8 cellular contexts compared by ENCODE assay signal in the genomic region with DNA sequence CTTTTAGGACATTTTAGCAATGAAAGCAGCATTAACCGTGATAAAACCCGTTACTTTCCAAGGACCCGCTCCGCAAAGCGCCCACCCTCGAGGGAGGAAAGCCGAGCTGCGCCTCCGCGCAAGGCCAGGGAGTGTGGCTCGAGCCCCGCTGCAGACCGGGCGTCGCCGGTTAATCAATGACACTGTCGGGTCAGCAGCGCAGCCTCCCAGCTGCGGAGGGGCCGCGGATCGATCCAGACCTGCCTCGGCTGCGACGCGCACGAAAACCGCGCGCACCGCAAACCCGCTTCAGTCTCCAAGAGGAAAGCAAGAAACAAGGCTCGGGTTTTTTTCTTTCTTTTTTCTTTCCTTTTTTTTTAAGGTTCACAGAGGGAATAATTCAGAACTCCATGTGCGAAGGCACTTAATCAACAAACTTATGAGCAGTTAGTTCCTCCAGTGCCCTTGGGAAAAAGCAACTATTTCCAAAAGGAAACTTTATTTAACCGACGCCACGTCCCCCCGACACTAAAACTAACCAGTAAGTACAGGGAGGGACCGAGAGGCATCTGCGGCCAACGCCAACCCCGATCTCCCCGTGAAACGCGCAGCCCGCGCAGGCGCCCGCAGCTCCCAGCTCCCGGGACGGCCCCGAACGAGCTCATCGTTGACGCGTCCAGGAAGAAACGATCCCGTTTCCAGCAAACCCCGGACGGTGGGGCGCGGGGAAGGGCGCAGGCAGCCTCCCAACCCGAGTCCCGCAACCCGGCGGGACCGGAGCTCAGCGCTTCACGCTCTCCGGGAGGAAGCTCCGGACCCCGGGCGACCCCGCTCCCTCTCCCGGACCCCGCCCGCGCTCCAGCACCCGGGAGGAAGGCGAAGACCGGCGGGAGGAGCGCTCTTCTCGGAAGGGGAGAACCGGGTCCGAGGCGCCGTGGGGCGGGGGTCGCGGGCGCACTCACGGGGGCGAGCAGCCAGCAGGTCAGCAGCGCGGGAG. TPM values are rescaled to one million over a fixed set of nuclear protein-coding genes. Genes with fewer than 3 reads are reported as not detected.
DNase-seq lines count a peak whose midpoint lies in the region; ATAC-seq and TF ChIP-seq lines count a peak whose summit lies in the region.

No MANE protein-coding gene starts in this region.

- CTCF ChIA-PET in A673 (lab: Charles Lee) = no interaction called here
- CTCF ChIA-PET in Panc1 (lab: Charles Lee) = no interaction called here

- no peaks in the 10 kb centered on the region for H3K36me3 Mint-ChIP-seq in HFFc6 (ENCODE audit: low read depth)

- intact Hi-C loops in A673 (cut with micrococcal nuclease; ENCODE audit: unreplicated experiment) = no loop called here
- intact Hi-C loops in Panc1 (cut with micrococcal nuclease; ENCODE audit: unreplicated experiment) = no loop called here

- no peaks in the 10 kb centered on the region for H3K9me2 ChIP-seq in neural cell (ENCODE audit: insufficient read depth, low read length)

- H4K20me1 ChIP-seq in neural cell (ENCODE audit: insufficient read depth) = no peaks in the 10 kb centered on the region

- H3K4me1 ChIP-seq in A673 (ENCODE audit: insufficient read depth, low read length, poor library complexity, severe bottlenecking) = no peaks in the 10 kb centered on the region
- no peaks in the 10 kb centered on the region; the same call in 1 of the 2 replicates for H3K4me1 ChIP-seq in Panc1 (ENCODE audit: control insufficient read depth, insufficient read depth, low read length)
- peaks cover 2 to 7% of the 10 kb centered on the region in 2 donors for H3K4me1 ChIP-seq in esophagus (ENCODE audit: control insufficient read depth in 2 of 2, insufficient read depth in 2 of 2, low read length in 1 of 2)

- H3F3A ChIP-seq in neural cell (ENCODE audit: insufficient read depth, low read length, poor library complexity, severe bottlenecking) = peaks cover 3% of the 10 kb centered on the region

- TF ChIP-seq CTCF in A673 (conservative IDR thresholded peaks at IDR 0.05; ENCODE audit: low read depth, low read length) (no peak), Panc1 (IDR thresholded peaks at IDR 0.05) (no peak), neural cell (IDR thresholded peaks at IDR 0.05; ENCODE audit: poor library complexity, severe bottlenecking) (no peak), HFFc6 (IDR thresholded peaks at IDR 0.05) (no peak)

- H3K4me3 Mint-ChIP-seq in HFFc6 = no peak overlapping the region

- H3K27ac ChIP-seq in A673 (ENCODE audit: low read depth, low read length, poor library complexity, severe bottlenecking) = no peak overlapping the region
- H3K27ac ChIP-seq in Panc1 (ENCODE audit: low read length) = no peak overlapping the region
- peak overlapping the region in 1 of 2 donors; percentile 1 for H3K27ac ChIP-seq in esophagus (ENCODE audit: low read depth in 2 of 2, low read length in 1 of 2)
- H3K27ac ChIP-seq in neural cell (ENCODE audit: low read length) = no peak overlapping the region

- no peaks in the 10 kb centered on the region for H3K79me2 ChIP-seq in neural cell (replicated peaks; ENCODE audit: insufficient read depth, low read length)

- H2AFZ ChIP-seq in neural cell (ENCODE audit: low read depth, low read length) = no peak overlapping the region

- H3K27me3 Mint-ChIP-seq in HFFc6 (ENCODE audit: insufficient read depth) = peaks cover 2% of the 10 kb centered on the region; the same call in 1 of the 2 replicates

- H3K27ac Mint-ChIP-seq in HFFc6 = no peak overlapping the region

- TF ChIP-seq EP300 in neural cell (conservative IDR thresholded peaks at IDR 0.05; ENCODE audit: poor library complexity, severe bottlenecking) = no peak

- in situ Hi-C loops in Panc1 (cut with HindIII; ENCODE audit: low pct_unique_long_range_greater_than_20kb, low sequenced_read_pairs) = no loop called here

- 4 to 5% methylated on average over 82 to 97 of the region's 97 CpGs for WGBS in esophagus, 2 donors

- H3K9me3 Mint-ChIP-seq in HFFc6 = peaks cover 15% of the 10 kb centered on the region

- TF ChIP-seq RAD21 in neural cell (conservative IDR thresholded peaks at IDR 0.05) = peak; percentile 9

- H3K4me3 ChIP-seq in A673 (ENCODE audit: low read depth, low read length, poor library complexity, severe bottlenecking) (peak overlapping the region; percentile 37), Panc1 (ENCODE audit: low read depth in 2 of 2, low read length in 2 of 2) (peak overlapping the region; percentile 18 to 40), esophagus (ENCODE audit: low read depth in 1 of 2, low read length in 2 of 2) (peak overlapping the region; percentile 33 to 41), neural cell (ENCODE audit: low read length) (peak overlapping the region; percentile 79)

- H3K9me3 ChIP-seq in A673 (ENCODE audit: low read depth, low read length, poor library complexity, severe bottlenecking) (no peaks in the 10 kb centered on the region), Panc1 (ENCODE audit: control insufficient read depth, insufficient read depth, low read depth, low read length) (no peaks in the 10 kb centered on the region), esophagus (ENCODE audit: control insufficient read depth in 2 of 2, insufficient read depth in 1 of 2, low read depth in 1 of 2, low read length in 1 of 2) (no peaks in the 10 kb centered on the region), neural cell (ENCODE audit: low read length) (peaks cover 10% of the 10 kb centered on the region)

- no peaks in the 10 kb centered on the region for H3K4me1 Mint-ChIP-seq in HFFc6 (ENCODE audit: low read depth)

- peak overlapping the region; percentile 68 for H3K4me2 ChIP-seq in neural cell (ENCODE audit: low read length)

- ATAC-seq in Panc1 = peak; percentile 49; the same call in 1 of the 2 replicates
- ATAC-seq in HG03025 (IDR thresholded peaks at IDR 0.05; ENCODE audit: low FRiP score, unreplicated experiment) = no peak

- H3K36me3 ChIP-seq in A673 (ENCODE audit: insufficient read depth, low read length, poor library complexity, severe bottlenecking) (no peaks in the 10 kb centered on the region), Panc1 (ENCODE audit: control insufficient read depth, insufficient read depth, low read length) (no peaks in the 10 kb centered on the region), esophagus (ENCODE audit: control insufficient read depth in 2 of 2, insufficient read depth in 2 of 2, low read length in 1 of 2) (no peaks in the 10 kb centered on the region), neural cell (ENCODE audit: insufficient read depth, low read length) (no peaks in the 10 kb centered on the region)

- peak overlapping the region; percentile 50 for H3K9ac ChIP-seq in neural cell (ENCODE audit: low read length)

- peaks cover 82% of the 10 kb centered on the region for H3K27me3 ChIP-seq in A673 (replicated peaks; ENCODE audit: insufficient read depth, low read depth, low read length, poor library complexity)
- peaks cover 22% of the 10 kb centered on the region for H3K27me3 ChIP-seq in Panc1 (ENCODE audit: control insufficient read depth, insufficient read depth, low read length)
- peaks cover 2 to 8% of the 10 kb centered on the region in 2 donors for H3K27me3 ChIP-seq in esophagus (ENCODE audit: control insufficient read depth in 1 of 2, insufficient read depth in 2 of 2, low read length in 2 of 2)
- H3K27me3 ChIP-seq in neural cell (ENCODE audit: insufficient read depth, low read depth, low read length) = peaks cover 44% of the 10 kb centered on the region

- DNase-seq in A673 (ENCODE audit: low spot score) (no peak), Panc1 (ENCODE audit: low read depth, low spot score) (no peak), NCI-H446 (lab: John Stamatoyannopoulos, UW) (no peak), HFFc6 (no peak), epidermal melanocyte (ENCODE audit: insufficient read length, low spot score) (no peak)

- BruUV-seq in A673 (replicated peaks; lab: Mats Ljungman, UMichigan) (no TSS peak), Panc1 (replicated peaks; lab: Mats Ljungman, UMichigan) (no TSS peak)

- POLR2A ChIA-PET in A673 (lab: Charles Lee; ENCODE audit: low non-redundant PET) = no interaction called here
- POLR2A ChIA-PET in Panc1 (lab: Charles Lee) = no interaction called here

TF ChIP-seq in neural cell, 6 proteins besides CTCF, POLR2A, EP300 and RAD21:
- TF ChIP-seq EZH2 (IDR thresholded peaks at IDR 0.05; ENCODE audit: borderline replicate concordance, insufficient read depth, low read length, poor library complexity, severe bottlenecking) = peak; percentile 48
- no peak for TF ChIP-seq SMC3 (conservative IDR thresholded peaks at IDR 0.05; ENCODE audit: poor library complexity)
- peak; percentile 38 for TF ChIP-seq POLR2AphosphoS5 (IDR thresholded peaks at IDR 0.05)
- peak; percentile 8 for TF ChIP-seq MXI1 (conservative IDR thresholded peaks at IDR 0.05; ENCODE audit: poor library complexity, severe bottlenecking)
TF ChIP-seq in neural cell: peak in this region for 3.

RNA-seq across cellular contexts. Expression of a gene that starts 0.6 kb away (rescaled TPM):
- total RNA-seq in A673 (2021) (not detected in 2 replicates), Panc1 (2021; ENCODE audit: unreplicated experiment) (not detected)
- 0.19 TPM for polyA plus RNA-seq in Panc1 (2012; ENCODE audit: insufficient read length)
- polyA plus RNA-seq in esophagus (under 1 TPM; 0.39 to 0.40 TPM), neural cell (0.51 and 1.0 TPM in 2 replicates)
- polyA minus RNA-seq in neural cell = 0.46 and 0.49 TPM in 2 replicates
- not detected for total RNA-seq in HFFc6 (2021; fragmentation: NEBNext Ultra II Directional; extraction: Animal tissue kit (Norgen Biotek cat#: 25700))

Comparison
In these comparisons a context has a peak if more than half of its experiments do, and no peak if none do; other contexts are left out.
1. H3K4me3 ChIP-seq: peak in every context shown above with its lines; median percentile 79 in neural cell; 37 in A673; 37 in esophagus; 29 in Panc1.